In genomic region chr6:142944126-142945066, GRCh38 we compare ENCODE assay signal across 1 cellular context.
A peak's percentile ranks its signal among the peaks of the same experiment; 100 is the strongest.
TF ChIP-seq lines count a peak whose summit lies in the region.

No MANE protein-coding gene starts in this region.

TF ChIP-seq in HepG2, 621 proteins besides CTCF, POLR2A, EP300 and RAD21 (continued from another document and continues in another):
- TF ChIP-seq, protein P1, sequence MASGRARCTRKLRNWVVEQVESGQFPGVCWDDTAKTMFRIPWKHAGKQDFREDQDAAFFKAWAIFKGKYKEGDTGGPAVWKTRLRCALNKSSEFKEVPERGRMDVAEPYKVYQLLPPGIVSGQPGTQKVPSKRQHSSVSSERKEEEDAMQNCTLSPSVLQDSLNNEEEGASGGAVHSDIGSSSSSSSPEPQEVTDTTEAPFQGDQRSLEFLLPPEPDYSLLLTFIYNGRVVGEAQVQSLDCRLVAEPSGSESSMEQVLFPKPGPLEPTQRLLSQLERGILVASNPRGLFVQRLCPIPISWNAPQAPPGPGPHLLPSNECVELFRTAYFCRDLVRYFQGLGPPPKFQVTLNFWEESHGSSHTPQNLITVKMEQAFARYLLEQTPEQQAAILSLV (CRISPR knock-in tag; IDR thresholded peaks at IDR 0.05; ENCODE audit: borderline replicate concordance), result 0 out of 2 replicates have a peak, but pooled peaks have one; percentile 44
- peak; percentile 83 for TF ChIP-seq HNRNPLL (IDR thresholded peaks at IDR 0.05; ENCODE audit: low read depth, low read length, poor library complexity, severe bottlenecking)
- TF ChIP-seq ZNF343 (CRISPR knock-in tag; IDR thresholded peaks at IDR 0.05), result no peak
- 0 out of 2 replicates have a peak, but pooled peaks have one; percentile 28 for TF ChIP-seq ZBTB44 (CRISPR knock-in tag; IDR thresholded peaks at IDR 0.05)
- TF ChIP-seq RFX3 (CRISPR knock-in tag; IDR thresholded peaks at IDR 0.05), result no peak
- no peak for TF ChIP-seq GPN1 (CRISPR knock-in tag; IDR thresholded peaks at IDR 0.05; ENCODE audit: borderline replicate concordance)
- peak; percentile 58; the same call in 1 of the 2 replicates for TF ChIP-seq SMAD9 (CRISPR knock-in tag; IDR thresholded peaks at IDR 0.05)
- no peak; the same call in 1 of the 2 replicates for TF ChIP-seq ZNF790 (CRISPR knock-in tag; IDR thresholded peaks at IDR 0.05; ENCODE audit: borderline replicate concordance)
- TF ChIP-seq ZNF749 (CRISPR knock-in tag; IDR thresholded peaks at IDR 0.05; ENCODE audit: borderline replicate concordance), result no peak
- TF ChIP-seq, protein P2, sequence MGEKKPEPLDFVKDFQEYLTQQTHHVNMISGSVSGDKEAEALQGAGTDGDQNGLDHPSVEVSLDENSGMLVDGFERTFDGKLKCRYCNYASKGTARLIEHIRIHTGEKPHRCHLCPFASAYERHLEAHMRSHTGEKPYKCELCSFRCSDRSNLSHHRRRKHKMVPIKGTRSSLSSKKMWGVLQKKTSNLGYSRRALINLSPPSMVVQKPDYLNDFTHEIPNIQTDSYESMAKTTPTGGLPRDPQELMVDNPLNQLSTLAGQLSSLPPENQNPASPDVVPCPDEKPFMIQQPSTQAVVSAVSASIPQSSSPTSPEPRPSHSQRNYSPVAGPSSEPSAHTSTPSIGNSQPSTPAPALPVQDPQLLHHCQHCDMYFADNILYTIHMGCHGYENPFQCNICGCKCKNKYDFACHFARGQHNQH (CRISPR knock-in tag; IDR thresholded peaks at IDR 0.05), result peak; percentile 29; the same call in 1 of the 2 replicates
- TF ChIP-seq RORA (CRISPR knock-in tag; IDR thresholded peaks at IDR 0.05), result no peak
- peak; percentile 86 for TF ChIP-seq MXD1 (CRISPR knock-in tag; IDR thresholded peaks at IDR 0.05)
- TF ChIP-seq ZNF17 (CRISPR knock-in tag; IDR thresholded peaks at IDR 0.05), result peak; percentile 70; the same call in 1 of the 2 replicates
- TF ChIP-seq BRD4 (CRISPR knock-in tag; IDR thresholded peaks at IDR 0.05), result no peak
- no peak for TF ChIP-seq FIP1L1 (IDR thresholded peaks at IDR 0.05; ENCODE audit: borderline replicate concordance, insufficient read depth, low read depth, low read length)
- TF ChIP-seq, protein P3, sequence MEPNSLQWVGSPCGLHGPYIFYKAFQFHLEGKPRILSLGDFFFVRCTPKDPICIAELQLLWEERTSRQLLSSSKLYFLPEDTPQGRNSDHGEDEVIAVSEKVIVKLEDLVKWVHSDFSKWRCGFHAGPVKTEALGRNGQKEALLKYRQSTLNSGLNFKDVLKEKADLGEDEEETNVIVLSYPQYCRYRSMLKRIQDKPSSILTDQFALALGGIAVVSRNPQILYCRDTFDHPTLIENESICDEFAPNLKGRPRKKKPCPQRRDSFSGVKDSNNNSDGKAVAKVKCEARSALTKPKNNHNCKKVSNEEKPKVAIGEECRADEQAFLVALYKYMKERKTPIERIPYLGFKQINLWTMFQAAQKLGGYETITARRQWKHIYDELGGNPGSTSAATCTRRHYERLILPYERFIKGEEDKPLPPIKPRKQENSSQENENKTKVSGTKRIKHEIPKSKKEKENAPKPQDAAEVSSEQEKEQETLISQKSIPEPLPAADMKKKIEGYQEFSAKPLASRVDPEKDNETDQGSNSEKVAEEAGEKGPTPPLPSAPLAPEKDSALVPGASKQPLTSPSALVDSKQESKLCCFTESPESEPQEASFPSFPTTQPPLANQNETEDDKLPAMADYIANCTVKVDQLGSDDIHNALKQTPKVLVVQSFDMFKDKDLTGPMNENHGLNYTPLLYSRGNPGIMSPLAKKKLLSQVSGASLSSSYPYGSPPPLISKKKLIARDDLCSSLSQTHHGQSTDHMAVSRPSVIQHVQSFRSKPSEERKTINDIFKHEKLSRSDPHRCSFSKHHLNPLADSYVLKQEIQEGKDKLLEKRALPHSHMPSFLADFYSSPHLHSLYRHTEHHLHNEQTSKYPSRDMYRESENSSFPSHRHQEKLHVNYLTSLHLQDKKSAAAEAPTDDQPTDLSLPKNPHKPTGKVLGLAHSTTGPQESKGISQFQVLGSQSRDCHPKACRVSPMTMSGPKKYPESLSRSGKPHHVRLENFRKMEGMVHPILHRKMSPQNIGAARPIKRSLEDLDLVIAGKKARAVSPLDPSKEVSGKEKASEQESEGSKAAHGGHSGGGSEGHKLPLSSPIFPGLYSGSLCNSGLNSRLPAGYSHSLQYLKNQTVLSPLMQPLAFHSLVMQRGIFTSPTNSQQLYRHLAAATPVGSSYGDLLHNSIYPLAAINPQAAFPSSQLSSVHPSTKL (CRISPR knock-in tag; IDR thresholded peaks at IDR 0.05), result peak; percentile 54; the same call in 1 of the 2 replicates
- no peak for TF ChIP-seq MIER2 (CRISPR knock-in tag; IDR thresholded peaks at IDR 0.05)
- TF ChIP-seq NCOA1 (CRISPR knock-in tag; IDR thresholded peaks at IDR 0.05), result no peak
- TF ChIP-seq ZNF431 (CRISPR knock-in tag; IDR thresholded peaks at IDR 0.05; ENCODE audit: borderline replicate concordance, low read depth), result peak; percentile 81
- TF ChIP-seq ZNF124 (CRISPR knock-in tag; IDR thresholded peaks at IDR 0.05), result 0 out of 2 replicates have a peak, but pooled peaks have one; percentile 32
- no peak for TF ChIP-seq BORCS8-MEF2B (CRISPR knock-in tag; IDR thresholded peaks at IDR 0.05)
- TF ChIP-seq, protein P4, sequence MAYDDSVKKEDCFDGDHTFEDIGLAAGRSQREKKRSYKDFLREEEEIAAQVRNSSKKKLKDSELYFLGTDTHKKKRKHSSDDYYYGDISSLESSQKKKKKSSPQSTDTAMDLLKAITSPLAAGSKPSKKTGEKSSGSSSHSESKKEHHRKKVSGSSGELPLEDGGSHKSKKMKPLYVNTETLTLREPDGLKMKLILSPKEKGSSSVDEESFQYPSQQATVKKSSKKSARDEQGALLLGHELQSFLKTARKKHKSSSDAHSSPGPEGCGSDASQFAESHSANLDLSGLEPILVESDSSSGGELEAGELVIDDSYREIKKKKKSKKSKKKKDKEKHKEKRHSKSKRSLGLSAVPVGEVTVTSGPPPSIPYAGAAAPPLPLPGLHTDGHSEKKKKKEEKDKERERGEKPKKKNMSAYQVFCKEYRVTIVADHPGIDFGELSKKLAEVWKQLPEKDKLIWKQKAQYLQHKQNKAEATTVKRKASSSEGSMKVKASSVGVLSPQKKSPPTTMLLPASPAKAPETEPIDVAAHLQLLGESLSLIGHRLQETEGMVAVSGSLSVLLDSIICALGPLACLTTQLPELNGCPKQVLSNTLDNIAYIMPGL (CRISPR knock-in tag; IDR thresholded peaks at IDR 0.05; ENCODE audit: borderline replicate concordance in 1 of 2, low read depth in 1 of 2), result peak; percentile 16 to 46; a peak in 3 of 4 replicates
- no peak for TF ChIP-seq GZF1 (CRISPR knock-in tag; IDR thresholded peaks at IDR 0.05)
- no peak for TF ChIP-seq ZNF44 (CRISPR knock-in tag; IDR thresholded peaks at IDR 0.05)
- no peak for TF ChIP-seq ZFP36 (IDR thresholded peaks at IDR 0.05; ENCODE audit: borderline replicate concordance, low read depth, low read length, partially characterized antibody)
- no peak for TF ChIP-seq ZZZ3 (CRISPR knock-in tag; IDR thresholded peaks at IDR 0.05; ENCODE audit: borderline replicate concordance)
- TF ChIP-seq ZNF747 (CRISPR knock-in tag; IDR thresholded peaks at IDR 0.05; ENCODE audit: borderline replicate concordance), result peak; percentile 64; the same call in 1 of the 2 replicates
- TF ChIP-seq ELF4 (CRISPR knock-in tag; IDR thresholded peaks at IDR 0.05; ENCODE audit: borderline replicate concordance), result no peak
- TF ChIP-seq FOXM1 (CRISPR knock-in tag; IDR thresholded peaks at IDR 0.05), result no peak
- peak; percentile 91 for TF ChIP-seq SRY (CRISPR knock-in tag; IDR thresholded peaks at IDR 0.05)
- TF ChIP-seq ZBTB2 (CRISPR knock-in tag; IDR thresholded peaks at IDR 0.05; ENCODE audit: low read depth), result 0 out of 2 replicates have a peak, but pooled peaks have one; percentile 13
- TF ChIP-seq, protein P5, sequence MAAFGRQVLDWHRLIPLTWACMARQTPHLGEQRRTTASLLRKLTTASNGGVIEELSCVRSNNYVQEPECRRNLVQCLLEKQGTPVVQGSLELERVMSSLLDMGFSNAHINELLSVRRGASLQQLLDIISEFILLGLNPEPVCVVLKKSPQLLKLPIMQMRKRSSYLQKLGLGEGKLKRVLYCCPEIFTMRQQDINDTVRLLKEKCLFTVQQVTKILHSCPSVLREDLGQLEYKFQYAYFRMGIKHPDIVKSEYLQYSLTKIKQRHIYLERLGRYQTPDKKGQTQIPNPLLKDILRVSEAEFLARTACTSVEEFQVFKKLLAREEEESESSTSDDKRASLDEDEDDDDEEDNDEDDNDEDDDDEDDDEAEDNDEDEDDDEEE (CRISPR knock-in tag; IDR thresholded peaks at IDR 0.05), result peak; percentile 53; the same call in 1 of the 2 replicates
- no peak for TF ChIP-seq ZNF720 (CRISPR knock-in tag; IDR thresholded peaks at IDR 0.05)
- TF ChIP-seq DPF2 (CRISPR knock-in tag; IDR thresholded peaks at IDR 0.05; ENCODE audit: borderline replicate concordance, low read depth), result no peak
- no peak for TF ChIP-seq KDM1A (CRISPR knock-in tag; IDR thresholded peaks at IDR 0.05)
- no peak for TF ChIP-seq ZSCAN22 (CRISPR knock-in tag; IDR thresholded peaks at IDR 0.05)
- TF ChIP-seq ZNF773 (CRISPR knock-in tag; IDR thresholded peaks at IDR 0.05; ENCODE audit: borderline replicate concordance), result no peak
- 0 out of 2 replicates have a peak, but pooled peaks have one; percentile 36 for TF ChIP-seq ZNF414 (CRISPR knock-in tag; IDR thresholded peaks at IDR 0.05)
- TF ChIP-seq, protein P6, sequence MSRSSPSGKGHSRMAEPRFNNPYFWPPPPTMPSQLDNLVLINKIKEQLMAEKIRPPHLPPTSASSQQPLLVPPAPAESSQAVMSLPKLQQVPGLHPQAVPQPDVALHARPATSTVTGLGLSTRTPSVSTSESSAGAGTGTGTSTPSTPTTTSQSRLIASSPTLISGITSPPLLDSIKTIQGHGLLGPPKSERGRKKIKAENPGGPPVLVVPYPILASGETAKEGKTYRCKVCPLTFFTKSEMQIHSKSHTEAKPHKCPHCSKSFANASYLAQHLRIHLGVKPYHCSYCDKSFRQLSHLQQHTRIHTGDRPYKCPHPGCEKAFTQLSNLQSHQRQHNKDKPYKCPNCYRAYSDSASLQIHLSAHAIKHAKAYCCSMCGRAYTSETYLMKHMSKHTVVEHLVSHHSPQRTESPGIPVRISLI (CRISPR knock-in tag; IDR thresholded peaks at IDR 0.05; ENCODE audit: borderline replicate concordance), result no peak
- no peak for TF ChIP-seq SIN3B (IDR thresholded peaks at IDR 0.05; ENCODE audit: low read length)
- TF ChIP-seq, protein P7, sequence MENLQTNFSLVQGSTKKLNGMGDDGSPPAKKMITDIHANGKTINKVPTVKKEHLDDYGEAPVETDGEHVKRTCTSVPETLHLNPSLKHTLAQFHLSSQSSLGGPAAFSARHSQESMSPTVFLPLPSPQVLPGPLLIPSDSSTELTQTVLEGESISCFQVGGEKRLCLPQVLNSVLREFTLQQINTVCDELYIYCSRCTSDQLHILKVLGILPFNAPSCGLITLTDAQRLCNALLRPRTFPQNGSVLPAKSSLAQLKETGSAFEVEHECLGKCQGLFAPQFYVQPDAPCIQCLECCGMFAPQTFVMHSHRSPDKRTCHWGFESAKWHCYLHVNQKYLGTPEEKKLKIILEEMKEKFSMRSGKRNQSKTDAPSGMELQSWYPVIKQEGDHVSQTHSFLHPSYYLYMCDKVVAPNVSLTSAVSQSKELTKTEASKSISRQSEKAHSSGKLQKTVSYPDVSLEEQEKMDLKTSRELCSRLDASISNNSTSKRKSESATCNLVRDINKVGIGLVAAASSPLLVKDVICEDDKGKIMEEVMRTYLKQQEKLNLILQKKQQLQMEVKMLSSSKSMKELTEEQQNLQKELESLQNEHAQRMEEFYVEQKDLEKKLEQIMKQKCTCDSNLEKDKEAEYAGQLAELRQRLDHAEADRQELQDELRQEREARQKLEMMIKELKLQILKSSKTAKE (CRISPR knock-in tag; IDR thresholded peaks at IDR 0.05; ENCODE audit: borderline replicate concordance), result peak; percentile 63
- peak; percentile 18; the same call in 1 of the 2 replicates for TF ChIP-seq BCL6 (CRISPR knock-in tag; IDR thresholded peaks at IDR 0.05)
- no peak; the same call in none of the 2 replicates for TF ChIP-seq ZFY (CRISPR knock-in tag; IDR thresholded peaks at IDR 0.05)
- peak; percentile 62; the same call in 1 of the 2 replicates for TF ChIP-seq ZNF784 (CRISPR knock-in tag; IDR thresholded peaks at IDR 0.05; ENCODE audit: borderline replicate concordance)
